8 cellular contexts compared by ENCODE assay signal in genomic region chr5:103119067-103119764, GRCh38. TPM values are rescaled to one million over a fixed set of nuclear protein-coding genes. Genes with fewer than 3 reads are reported as not detected.
DNase-seq lines count a peak whose midpoint lies in the region; ATAC-seq and TF ChIP-seq lines count a peak whose summit lies in the region.

No MANE protein-coding gene starts in this region.

- peak overlapping the region; percentile 86 for H3K27ac ChIP-seq in duodenal mucosa (ENCODE audit: low read depth, low read length)

- H3K36me3 Mint-ChIP-seq in natural killer cell: no peaks in the 10 kb centered on the region

- H3K4me3 ChIP-seq in NT2/D1 (ENCODE audit: insufficient read length, low read depth) (peak overlapping the region; percentile 75), duodenal mucosa (ENCODE audit: low read depth in 1 of 2, low read length in 2 of 2) (peak overlapping the region; percentile 99)

- H3K9ac ChIP-seq in NT2/D1 (ENCODE audit: insufficient read length, low read depth) (peak overlapping the region; percentile 84), duodenal mucosa (ENCODE audit: low read depth in 1 of 2, low read length in 2 of 2) (peak overlapping the region; percentile 97 to 100)

- H3K27me3 ChIP-seq in NT2/D1 (ENCODE audit: insufficient read depth, insufficient read length): no peaks in the 10 kb centered on the region
- H3K27me3 ChIP-seq in duodenal mucosa (ENCODE audit: control insufficient read depth in 1 of 2, insufficient read depth in 2 of 2, low read length in 2 of 2): no peaks in the 10 kb centered on the region

- peaks cover 2% of the 10 kb centered on the region for H3K4me1 ChIP-seq in NT2/D1 (ENCODE audit: insufficient read depth, insufficient read length)
- H3K4me1 ChIP-seq in duodenal mucosa (ENCODE audit: control insufficient read depth in 1 of 2, insufficient read depth in 2 of 2, low read length in 2 of 2): peaks cover 13 to 27% of the 10 kb centered on the region in 2 donors

- H3K4me3 Mint-ChIP-seq in natural killer cell: peak overlapping the region; percentile 97

- no peak for TF ChIP-seq CTCF in natural killer cell (IDR thresholded peaks at IDR 0.05)

- no peak for TF ChIP-seq POLR2A in GM18505 (IDR thresholded peaks at IDR 0.05; ENCODE audit: borderline replicate concordance, extremely low read depth, insufficient read depth, insufficient read length)

- H3K36me3 ChIP-seq in NT2/D1 (ENCODE audit: insufficient read depth, insufficient read length, low read length) (peaks cover 4% of the 10 kb centered on the region), duodenal mucosa (ENCODE audit: control insufficient read depth in 1 of 2, insufficient read depth in 2 of 2, low read length in 2 of 2) (no peaks in the 10 kb centered on the region)

- H3K27ac Mint-ChIP-seq in natural killer cell: peak overlapping the region; percentile 99

- no peaks in the 10 kb centered on the region for H3K27me3 Mint-ChIP-seq in natural killer cell (ENCODE audit: low read depth in 2 of 2)

- H3K9me3 ChIP-seq in NT2/D1 (ENCODE audit: insufficient read depth, low read length) (no peaks in the 10 kb centered on the region), duodenal mucosa (ENCODE audit: control insufficient read depth in 1 of 2, low read length in 2 of 2) (no peaks in the 10 kb centered on the region)

- no peaks in the 10 kb centered on the region for H3K9me3 Mint-ChIP-seq in natural killer cell

- no peak for ATAC-seq in natural killer cell
- ATAC-seq in GM18511 (IDR thresholded peaks at IDR 0.05; ENCODE audit: unreplicated experiment): no peak
- no peak for ATAC-seq in GM18505 (IDR thresholded peaks at IDR 0.05; ENCODE audit: unreplicated experiment)

- H3K4me1 Mint-ChIP-seq in natural killer cell: peaks cover 50 to 53% of the 10 kb centered on the region in 2 donors

- DNase-seq in NCI-H2171 treated with DMSO at 0.1 percent for 48 hours (lab: John Stamatoyannopoulos, UW) (peak; percentile 46), NCI-H2171 (lab: John Stamatoyannopoulos, UW) (no peak), NT2/D1 (ENCODE audit: low read depth, low spot score) (no peak), natural killer cell (no peak), germinal center (ENCODE audit: low spot score) (no peak)

- intact Hi-C loops in natural killer cell (cut with micrococcal nuclease): loop anchor here (5.0 kb wide), 1 partner anchor 822 kb away; the partner anchor contains the start of gene SLCO4C1

RNA-seq across cellular contexts. Expression of gene GIN1, which starts 0.7 kb away (rescaled TPM):
- total RNA-seq in natural killer cell: 1 to 10 TPM; 3.3 to 3.6 (median 3.4) TPM

RNA-seq across cellular contexts. Expression of gene PPIP5K2, which starts 0.9 kb away (rescaled TPM):
- total RNA-seq in natural killer cell: 10 to 100 TPM; 71.4 to 85.3 (median 72.8) TPM
